7 cellular contexts compared by ENCODE assay signal in genomic region chr11:64875369-64876225, GRCh38. TPM values are rescaled to one million over a fixed set of nuclear protein-coding genes. Genes with fewer than 3 reads are reported as not detected.
A peak's percentile ranks its signal among the peaks of the same experiment; 100 is the strongest.
DNase-seq lines count a peak whose midpoint lies in the region; ATAC-seq and TF ChIP-seq lines count a peak whose summit lies in the region.
"Had no signal": no experiment of that assay in that cellular context is flagged by ENCODE, and none has a peak within 500 bp of the region (broad histone marks: within the 10 kb centered on the region; RNA-seq: fewer than 3 reads in every experiment).

No MANE protein-coding gene starts in this region.

- ATAC-seq in Panc1 (no peak), left lung (no peak), GM21723 (IDR thresholded peaks at IDR 0.05; ENCODE audit: unreplicated experiment) (no peak)

- H3K4me1 ChIP-seq in Panc1 (ENCODE audit: control insufficient read depth, insufficient read depth, low read length) (peaks cover 59% of the 10 kb centered on the region), left lung (peaks cover 38 to 85% of the 10 kb centered on the region in 2 donors)

- in situ Hi-C loops in Panc1 (cut with HindIII; ENCODE audit: low pct_unique_long_range_greater_than_20kb, low sequenced_read_pairs) = no loop called here

- intact Hi-C loops in Panc1 (cut with micrococcal nuclease; ENCODE audit: unreplicated experiment) (no loop called here), left lung (cut with DNase I) (no loop called here)

- TF ChIP-seq CTCF in AG10803 (conservative IDR thresholded peaks at IDR 0.05; ENCODE audit: low read length) = peak; percentile 17; the same call in 1 of the 2 replicates
- peak; percentile 57 for TF ChIP-seq CTCF in Panc1 (IDR thresholded peaks at IDR 0.05)
- no peak for TF ChIP-seq CTCF in left lung (IDR thresholded peaks at IDR 0.05)

- H3K27me3 ChIP-seq in Panc1 (ENCODE audit: control insufficient read depth, insufficient read depth, low read length) = no peaks in the 10 kb centered on the region
- H3K27me3 ChIP-seq in left lung = no peaks in the 10 kb centered on the region
- H3K27me3 ChIP-seq in H7 (ENCODE audit: control insufficient read depth, insufficient read depth, low read length) = peaks cover 2% of the 10 kb centered on the region

- peaks cover 9% of the 10 kb centered on the region for H3K36me3 ChIP-seq in Panc1 (ENCODE audit: control insufficient read depth, insufficient read depth, low read length)
- H3K36me3 ChIP-seq in left lung = peaks cover 0 to 51% of the 10 kb centered on the region in 2 donors
- H3K36me3 ChIP-seq in H7 (replicated peaks; ENCODE audit: control insufficient read depth, insufficient read depth, low read length) = no peaks in the 10 kb centered on the region; the same call in none of the 2 replicates

- H3K4me3 ChIP-seq in AG10803 (ENCODE audit: low read length) = peak overlapping the region; percentile 100
- peak overlapping the region; percentile 88 to 99 for H3K4me3 ChIP-seq in Panc1 (ENCODE audit: low read depth in 2 of 2, low read length in 2 of 2)
- peak overlapping the region; percentile 98 to 99 for H3K4me3 ChIP-seq in left lung
- no peak overlapping the region for H3K4me3 ChIP-seq in H7 (ENCODE audit: insufficient read depth, low read depth, low read length)

- POLR2A ChIA-PET in Panc1 (lab: Charles Lee) = interaction anchor here (0.6 kb wide), 1 partner anchor 17 kb away, joined by 7 read pairs; no protein-coding TSS in a partner anchor

- no TSS peak for BruUV-seq in Panc1 (replicated peaks; lab: Mats Ljungman, UMichigan)

- CTCF ChIA-PET in Panc1 (lab: Charles Lee) = interaction anchor here (0.7 to 2.1 kb wide), 3 partner anchors 11 to 76 kb away, joined by 3 to 8 read pairs (median 7); no protein-coding TSS in a partner anchor

- H3K27ac ChIP-seq in Panc1 (ENCODE audit: low read length) = peak overlapping the region; percentile 89
- H3K27ac ChIP-seq in left lung = peak overlapping the region; percentile 72 to 96
- H3K27ac ChIP-seq: WERI-Rb-1 had no signal

- H3K9me3 ChIP-seq in Panc1 (ENCODE audit: control insufficient read depth, insufficient read depth, low read depth, low read length) = no peaks in the 10 kb centered on the region
- H3K9me3 ChIP-seq in left lung = no peaks in the 10 kb centered on the region

- no peak for DNase-seq in AG10803 (ENCODE audit: low read depth)
- DNase-seq in Panc1 (ENCODE audit: low read depth, low spot score) = no peak
- DNase-seq in left lung = peak in 1 of 2 donors; percentile 83
- DNase-seq in germinal center (ENCODE audit: low spot score) = no peak
- DNase-seq in H7 = no peak
- DNase-seq: WERI-Rb-1 had no signal

RNA-seq across cellular contexts. Expression of gene EHD1, which starts 2.8 kb away (rescaled TPM):
- total RNA-seq in Panc1 (2021; ENCODE audit: unreplicated experiment) (186 TPM), left lung (100 to 1,000 TPM in 1 of 2 donors, 10 to 100 TPM in 1; 73.0 to 153 TPM)
- 280 TPM for polyA plus RNA-seq in Panc1 (2012; ENCODE audit: insufficient read length)
- total RNA-seq in H7 (2014; rRNA removed; shearing (Covaris generic)) = 23.7 and 30.2 TPM in 2 replicates

RNA-seq across cellular contexts. Expression of gene CDC42BPG, which starts 31.1 kb away (rescaled TPM):
- total RNA-seq in Panc1 (2021; ENCODE audit: unreplicated experiment) = 4.1 TPM
- 3.1 TPM for polyA plus RNA-seq in Panc1 (2012; ENCODE audit: insufficient read length)
- 10 to 100 TPM; 18.0 to 25.9 TPM for total RNA-seq in left lung
- total RNA-seq in H7 (2014; rRNA removed; shearing (Covaris generic)) = 2.3 and 2.6 TPM in 2 replicates

RNA-seq across cellular contexts. Expression of gene ATG2A, which starts 41.4 kb away (rescaled TPM):
- total RNA-seq in Panc1 (2021; ENCODE audit: unreplicated experiment) (28.8 TPM), left lung (10 to 100 TPM; 21.9 to 23.5 TPM)
- 32.7 TPM for polyA plus RNA-seq in Panc1 (2012; ENCODE audit: insufficient read length)
- total RNA-seq in H7 (2014; rRNA removed; shearing (Covaris generic)) = 19.3 and 22.5 TPM in 2 replicates

RNA-seq across cellular contexts. Expression of gene PPP2R5B, which starts 48.9 kb away (rescaled TPM):
- total RNA-seq in Panc1 (2021; ENCODE audit: unreplicated experiment) (14.0 TPM), left lung (10 to 100 TPM; 24.4 to 29.9 TPM)
- 21.5 TPM for polyA plus RNA-seq in Panc1 (2012; ENCODE audit: insufficient read length)
- total RNA-seq in H7 (2014; rRNA removed; shearing (Covaris generic)) = 5.0 and 6.0 TPM in 2 replicates

Comparison
In these comparisons a context has a peak if more than half of its experiments do, and no peak if none do; other contexts are left out.
1. CTCF ChIP-seq: peak in AG10803 (single experiment) and Panc1 (single experiment); none in left lung (0 of 2).